34 cellular contexts compared by ENCODE assay signal in genomic region chr16:75660726-75661302, GRCh38. TPM values are rescaled to one million over a fixed set of nuclear protein-coding genes. Genes with fewer than 3 reads are reported as not detected.
A peak's percentile ranks its signal among the peaks of the same experiment; 100 is the strongest.
DNase-seq lines count a peak whose midpoint lies in the region; ATAC-seq, FAIRE-seq and TF ChIP-seq lines count a peak whose summit lies in the region.
"Had no signal": no experiment of that assay in that cellular context is flagged by ENCODE, and none has a peak within 500 bp of the region (broad histone marks: within the 10 kb centered on the region; RNA-seq: fewer than 3 reads in every experiment).

No MANE protein-coding gene starts in this region.

- no peaks in the 10 kb centered on the region for H3K9me2 ChIP-seq in SK-N-SH

- H3K36me3 ChIP-seq in endothelial cell of umbilical vein (ENCODE audit: control insufficient read depth in 2 of 2, extremely low read depth in 1 of 2, insufficient read depth in 2 of 2, low read length in 2 of 2) (peaks cover 13 to 15% of the 10 kb centered on the region in 2 experiments), SK-N-SH (replicated peaks in 1 of 2; ENCODE audit: control insufficient read depth in 1 of 2, insufficient read depth in 2 of 2, low read length in 1 of 2) (peaks cover 31 to 36% of the 10 kb centered on the region in 2 experiments)

- CTCF ChIA-PET in endothelial cell of umbilical vein (lab: Charles Lee), result no interaction called here
- CTCF ChIA-PET in SK-N-SH (lab: Yijun Ruan, JAX), result no interaction called here

- dilution Hi-C loops in endothelial cell of umbilical vein (cut with MboI; ENCODE audit: extremely low pct_ligation_motif_present, low sequenced_read_pairs), result no loop called here

- H3K4me2 ChIP-seq in endothelial cell of umbilical vein (ENCODE audit: insufficient read depth, low read length), result peak overlapping the region; percentile 31
- H3K4me2 ChIP-seq in SK-N-SH, result no peak overlapping the region
- H3K4me2 ChIP-seq: BLaER1, neural progenitor cell, PC-9 had no signal

- no peak for TF ChIP-seq EP300 in SK-N-SH (IDR thresholded peaks at IDR 0.05; ENCODE audit: borderline replicate concordance in 1 of 2, low read depth in 1 of 2, low read length in 1 of 2)

- H3K4me3 ChIP-seq in endothelial cell of umbilical vein (replicated peaks in 1 of 3; ENCODE audit: insufficient read depth in 1 of 3, low read depth in 1 of 3, low read length in 3 of 3) (no peak overlapping the region), SK-N-SH (ENCODE audit: low read depth in 2 of 2, low read length in 1 of 2) (no peak overlapping the region)
- H3K4me3 ChIP-seq: BLaER1, colonic mucosa, heart right ventricle, lower lobe of right lung, neural progenitor cell, pancreas, PC-9, tibial nerve had no signal

- 94% methylated on average over 3 of the region's 4 CpGs for WGBS in SK-N-SH (ENCODE audit: low lambda C conversion rate)

- H4K20me1 ChIP-seq in endothelial cell of umbilical vein (replicated peaks; ENCODE audit: control insufficient read depth, extremely low read depth, insufficient read depth, low read length), result peaks cover 3% of the 10 kb centered on the region
- no peaks in the 10 kb centered on the region for H4K20me1 ChIP-seq in SK-N-SH (ENCODE audit: insufficient read depth)

- H3K79me2 ChIP-seq in endothelial cell of umbilical vein (ENCODE audit: control insufficient read depth, insufficient read depth, low read length), result no peaks in the 10 kb centered on the region
- no peaks in the 10 kb centered on the region; the same call in none of the 2 replicates for H3K79me2 ChIP-seq in SK-N-SH (ENCODE audit: insufficient read depth)

- POLR2A ChIA-PET in endothelial cell of umbilical vein (lab: Charles Lee), result no interaction called here
- POLR2A ChIA-PET in SK-N-SH (lab: Yijun Ruan, JAX), result no interaction called here

- H3F3A ChIP-seq in SK-N-SH (replicated peaks; ENCODE audit: insufficient read depth), result peaks cover 4% of the 10 kb centered on the region

- no peaks in the 10 kb centered on the region for H3K9me1 ChIP-seq in endothelial cell of umbilical vein (replicated peaks; ENCODE audit: control insufficient read depth, extremely low read depth, insufficient read depth, low read length)

- TF ChIP-seq CTCF in endothelial cell of umbilical vein (IDR thresholded peaks at IDR 0.05; ENCODE audit: extremely low read depth in 1 of 2, insufficient read depth in 1 of 2, low read depth in 1 of 2, low read length in 2 of 2) (no peak), SK-N-SH (IDR thresholded peaks at IDR 0.05) (no peak)

- H3K27ac ChIP-seq in endothelial cell of umbilical vein (ENCODE audit: insufficient read depth, low read depth, low read length) (no peak overlapping the region), SK-N-SH (ENCODE audit: low read depth in 2 of 2, low read length in 1 of 2) (no peak overlapping the region)
- H3K27ac ChIP-seq: BLaER1, colonic mucosa, foreskin keratinocyte, lower lobe of right lung, neural progenitor cell, pancreas, PC-9, tibial nerve had no signal

- intact Hi-C loops in endothelial cell of umbilical vein (cut with micrococcal nuclease), result no loop called here

- DNase-seq in G401 (ENCODE audit: low spot score), result peak; percentile 50
- peak; percentile 8 for DNase-seq in SK-MEL-5 (ENCODE audit: low read depth, low spot score)
- peak; percentile 60 for DNase-seq in endothelial cell of umbilical vein (ENCODE audit: low read depth, low spot score)
- DNase-seq in pulmonary artery endothelial cell (ENCODE audit: low read depth, low spot score), result peak; percentile 27
- no peak for DNase-seq in SK-N-SH
- no peak for DNase-seq in activated CD4-positive, alpha-beta T cell treated with anti-CD3 and anti-CD28 coated beads for 48 hours
- DNase-seq: activated CD4-positive, CD25-positive, alpha-beta regulatory T cell treated with anti-CD3 and anti-CD28 coated beads, Interleukin-2, amount 50 U/mL, for 72 hours; activated CD8-positive, alpha-beta T cell treated with anti-CD3 and anti-CD28 coated beads for 36 hours; activated naive CD4-positive, alpha-beta T cell treated with anti-CD3 and anti-CD28 coated beads, Interleukin-2, amount 50 U/mL, for 16 hours; colonic mucosa; DMS79 treated with DMSO at 0.1 percent for 48 hours; foreskin keratinocyte; GF-D8; heart right ventricle; kidney; lower lobe of right lung; MV-4-11; NCI-H1436; NCI-H2081; NCI-H2227 treated with DMSO at 0.1 percent for 48 hours; NCI-H526 treated with DMSO at 0.1 percent for 48 hours; pancreas; PC-9; stimulated activated CD4-positive, alpha-beta T cell treated with anti-CD3 and anti-CD28 coated beads, Interleukin-1b, Interleukin-23, amount 100 ng/mL, for 48 hours; stimulated activated naive CD8-positive, alpha-beta T cell treated with anti-CD3 and anti-CD28 coated beads, Interleukin-15, amount 100 ng/mL, for 72 hours had no signal

- no peak for TF ChIP-seq RAD21 in SK-N-SH (IDR thresholded peaks at IDR 0.05; ENCODE audit: low read length)

- H3K9me3 ChIP-seq in endothelial cell of umbilical vein (replicated peaks; ENCODE audit: control insufficient read depth, insufficient read depth, low read length) (no peaks in the 10 kb centered on the region), SK-N-SH (no peaks in the 10 kb centered on the region)
- H3K9me3 ChIP-seq: colonic mucosa, heart right ventricle, lower lobe of right lung, pancreas, tibial nerve had no signal

- no peak for TF ChIP-seq POLR2A in endothelial cell of umbilical vein (IDR thresholded peaks at IDR 0.05; ENCODE audit: low read depth, low read length)

- H3K4me1 ChIP-seq in endothelial cell of umbilical vein (ENCODE audit: control insufficient read depth, extremely low read depth, insufficient read depth, low read length) (peaks cover 15% of the 10 kb centered on the region), SK-N-SH (ENCODE audit: control insufficient read depth in 1 of 2, insufficient read depth in 2 of 2, low read depth in 1 of 2, low read length in 1 of 2) (no peaks in the 10 kb centered on the region)
- H3K4me1 ChIP-seq: BLaER1, colonic mucosa, foreskin keratinocyte, neural progenitor cell, pancreas had no signal

- no peaks in the 10 kb centered on the region for H3K27me3 ChIP-seq in endothelial cell of umbilical vein (ENCODE audit: control insufficient read depth in 2 of 2, insufficient read depth in 2 of 2, low read length in 2 of 2)
- no peaks in the 10 kb centered on the region for H3K27me3 ChIP-seq in SK-N-SH (ENCODE audit: insufficient read depth)
- H3K27me3 ChIP-seq: BLaER1, colonic mucosa, foreskin keratinocyte, heart right ventricle, neural progenitor cell, pancreas, tibial nerve had no signal

- H3K9ac ChIP-seq in endothelial cell of umbilical vein (replicated peaks; ENCODE audit: extremely low read depth, insufficient read depth, low read length) (no peak overlapping the region), SK-N-SH (no peak overlapping the region)
- H3K9ac ChIP-seq: BLaER1, neural progenitor cell had no signal

- no peak for ATAC-seq in HG03460 (IDR thresholded peaks at IDR 0.05; ENCODE audit: unreplicated experiment)
- ATAC-seq: activated CD8-positive, alpha-beta T cell treated with anti-CD3 and anti-CD28 coated beads for 36 hours; esophagus mucosa; foreskin keratinocyte; HCT116; lower lobe of right lung; pancreas; stimulated activated naive CD8-positive, alpha-beta T cell treated with anti-CD3 and anti-CD28 coated beads, Interleukin-15, amount 100 ng/mL, for 72 hours had no signal

- BruUV-seq in endothelial cell of umbilical vein (replicated peaks; lab: Mats Ljungman, UMichigan), result no TSS peak

- in situ Hi-C loops in G401 (cut with HindIII; ENCODE audit: low sequenced_read_pairs) (no loop called here), SK-MEL-5 (cut with HindIII; ENCODE audit: low pct_unique_long_range_greater_than_20kb, low sequenced_read_pairs) (no loop called here)

- H2AFZ ChIP-seq in endothelial cell of umbilical vein (ENCODE audit: low read depth, low read length), result no peak overlapping the region
- H2AFZ ChIP-seq in SK-N-SH (ENCODE audit: low read depth), result no peak overlapping the region
- H2AFZ ChIP-seq: neural progenitor cell, PC-9 had no signal

- peak; percentile 73 for FAIRE-seq in endothelial cell of umbilical vein (lab: Jason Lieb, UNC)
- FAIRE-seq: kidney, pancreas had no signal

RNA-seq across cellular contexts. Expression of gene TERF2IP, which starts 13.2 kb away (rescaled TPM):
- total RNA-seq in G401 (2014; rRNA removed; shearing (Covaris generic)), result 23.8 and 34.3 TPM in 2 replicates
- total RNA-seq in SK-MEL-5 (2014; rRNA removed; shearing (Covaris generic)), result 36.3 and 41.9 TPM in 2 replicates
- polyA plus RNA-seq in SK-MEL-5 (2015; cell fraction: cytosol; rRNA removed), result 53.3 and 69.3 TPM in 2 replicates
- polyA plus RNA-seq in SK-MEL-5 (2015; cell fraction: nucleus; rRNA removed), result 24.1 and 25.7 TPM in 2 replicates
- 40.7 and 41.5 TPM in 2 replicates for total RNA-seq in endothelial cell of umbilical vein
- polyA plus RNA-seq in endothelial cell of umbilical vein, result 17.3 and 19.0 TPM in 2 replicates
- 23.6 and 25.3 TPM in 2 replicates for polyA plus RNA-seq in endothelial cell of umbilical vein (2011; cell fraction: cytosol; rRNA removed)
- 15.0 and 22.1 TPM in 2 replicates for polyA plus RNA-seq in endothelial cell of umbilical vein (2011; cell fraction: nucleus; rRNA removed)
- 48.8 and 49.3 TPM in 2 replicates for polyA plus RNA-seq in endothelial cell of umbilical vein (2012)
- polyA minus RNA-seq in endothelial cell of umbilical vein, result 8.0 and 9.7 TPM in 2 replicates
- polyA minus RNA-seq in endothelial cell of umbilical vein (2011; cell fraction: cytosol; rRNA and poly(A)+ RNA removed), result 11.8 TPM
- polyA minus RNA-seq in endothelial cell of umbilical vein (2011; cell fraction: nucleus; rRNA and poly(A)+ RNA removed), result 11.5 and 11.9 TPM in 2 replicates
- 39.0 and 49.8 TPM in 2 replicates for total RNA-seq in pulmonary artery endothelial cell
- polyA plus RNA-seq in SK-N-SH (2012; rRNA removed), result 31.6 and 32.0 TPM in 2 replicates
- polyA plus RNA-seq in SK-N-SH (2012; cell fraction: cytosol; rRNA removed), result 40.2 and 50.7 TPM in 2 replicates
- polyA plus RNA-seq in SK-N-SH (2012; cell fraction: nucleus; rRNA removed), result 27.5 and 28.8 TPM in 2 replicates

RNA-seq across cellular contexts. Expression of gene KARS1, which starts 13.3 kb away (rescaled TPM):
- 266 and 292 TPM in 2 replicates for total RNA-seq in G401 (2014; rRNA removed; shearing (Covaris generic))
- total RNA-seq in SK-MEL-5 (2014; rRNA removed; shearing (Covaris generic)), result 230 and 243 TPM in 2 replicates
- 152 and 155 TPM in 2 replicates for polyA plus RNA-seq in SK-MEL-5 (2015; cell fraction: cytosol; rRNA removed)
- 45.3 and 62.1 TPM in 2 replicates for polyA plus RNA-seq in SK-MEL-5 (2015; cell fraction: nucleus; rRNA removed)
- total RNA-seq in endothelial cell of umbilical vein, result 137 and 146 TPM in 2 replicates
- polyA plus RNA-seq in endothelial cell of umbilical vein, result 70.4 and 83.3 TPM in 2 replicates
- 124 and 136 TPM in 2 replicates for polyA plus RNA-seq in endothelial cell of umbilical vein (2011; cell fraction: cytosol; rRNA removed)
- 97.3 and 108 TPM in 2 replicates for polyA plus RNA-seq in endothelial cell of umbilical vein (2011; cell fraction: nucleus; rRNA removed)
- 149 and 166 TPM in 2 replicates for polyA plus RNA-seq in endothelial cell of umbilical vein (2012)
- polyA minus RNA-seq in endothelial cell of umbilical vein, result 103 and 105 TPM in 2 replicates
- polyA minus RNA-seq in endothelial cell of umbilical vein (2011; cell fraction: cytosol; rRNA and poly(A)+ RNA removed), result 74.8 TPM
- 42.7 and 67.9 TPM in 2 replicates for polyA minus RNA-seq in endothelial cell of umbilical vein (2011; cell fraction: nucleus; rRNA and poly(A)+ RNA removed)
- 213 and 222 TPM in 2 replicates for total RNA-seq in pulmonary artery endothelial cell
- polyA plus RNA-seq in SK-N-SH (2012; rRNA removed), result 134 and 148 TPM in 2 replicates
- polyA plus RNA-seq in SK-N-SH (2012; cell fraction: cytosol; rRNA removed), result 150 and 159 TPM in 2 replicates
- 78.1 and 119 TPM in 2 replicates for polyA plus RNA-seq in SK-N-SH (2012; cell fraction: nucleus; rRNA removed)

RNA-seq across cellular contexts. Expression of gene CPHXL2, which starts 16.0 kb away (rescaled TPM):
- total RNA-seq in G401 (2014; rRNA removed; shearing (Covaris generic)), result not detected in 2 replicates
- not detected in 2 replicates for total RNA-seq in SK-MEL-5 (2014; rRNA removed; shearing (Covaris generic))
- polyA plus RNA-seq in SK-MEL-5 (2015; cell fraction: cytosol; rRNA removed), result not detected in 2 replicates
- polyA plus RNA-seq in SK-MEL-5 (2015; cell fraction: nucleus; rRNA removed), result not detected in 2 replicates
- total RNA-seq in endothelial cell of umbilical vein (not detected in 2 replicates), pulmonary artery endothelial cell (not detected in 2 replicates)
- polyA plus RNA-seq in endothelial cell of umbilical vein (not detected in 2 replicates), SK-N-SH (2012; rRNA removed) (not detected in 2 replicates)
- polyA plus RNA-seq in endothelial cell of umbilical vein (2011; cell fraction: cytosol; rRNA removed), result not detected in 2 replicates
- not detected in 2 replicates for polyA plus RNA-seq in endothelial cell of umbilical vein (2011; cell fraction: nucleus; rRNA removed)
- not detected in 2 replicates for polyA plus RNA-seq in endothelial cell of umbilical vein (2012)
- not detected in 2 replicates for polyA minus RNA-seq in endothelial cell of umbilical vein
- polyA minus RNA-seq in endothelial cell of umbilical vein (2011; cell fraction: cytosol; rRNA and poly(A)+ RNA removed), result not detected
- not detected in 2 replicates for polyA minus RNA-seq in endothelial cell of umbilical vein (2011; cell fraction: nucleus; rRNA and poly(A)+ RNA removed)
- not detected in 2 replicates for polyA plus RNA-seq in SK-N-SH (2012; cell fraction: cytosol; rRNA removed)
- not detected in 2 replicates for polyA plus RNA-seq in SK-N-SH (2012; cell fraction: nucleus; rRNA removed)
- total RNA-seq: activated CD8-positive, alpha-beta T cell treated with anti-CD3 and anti-CD28 coated beads for 36 hours; activated T-helper 2 cell treated with anti-CD3 and anti-CD28 coated beads, Interferon-gamma antibody, Interleukin-2, Interleukin-4, amounts not matched to agents 10 μg/mL and 5 μg/mL and 100 μg/mL, durations not matched to agents 14 hours and 24 hours and 36 hours; colonic mucosa; esophagus mucosa; foreskin keratinocyte; heart right ventricle; kidney; lower lobe of right lung; mucosa of gallbladder; pancreas; PC-9; T-helper 2 cell treated with Interferon-gamma antibody and Interleukin-4, amounts not matched to agents 100 ng/mL and 5 ng/mL, for 36 hours; tibial nerve had no signal
- polyA plus RNA-seq: foreskin keratinocyte, heart right ventricle, pancreas had no signal

RNA-seq across cellular contexts. Expression of gene ADAT1, which starts 37.7 kb away (rescaled TPM):
- 24.2 and 25.1 TPM in 2 replicates for total RNA-seq in G401 (2014; rRNA removed; shearing (Covaris generic))
- 56.3 and 78.9 TPM in 2 replicates for total RNA-seq in SK-MEL-5 (2014; rRNA removed; shearing (Covaris generic))
- polyA plus RNA-seq in SK-MEL-5 (2015; cell fraction: cytosol; rRNA removed), result 50.8 and 76.2 TPM in 2 replicates
- 117 TPM in 2 replicates for polyA plus RNA-seq in SK-MEL-5 (2015; cell fraction: nucleus; rRNA removed)
- total RNA-seq in endothelial cell of umbilical vein (56.6 and 57.9 TPM in 2 replicates), pulmonary artery endothelial cell (55.0 and 59.7 TPM in 2 replicates)
- polyA plus RNA-seq in endothelial cell of umbilical vein (27.2 and 33.2 TPM in 2 replicates), SK-N-SH (2012; rRNA removed) (51.1 and 67.7 TPM in 2 replicates)
- 30.7 and 33.5 TPM in 2 replicates for polyA plus RNA-seq in endothelial cell of umbilical vein (2011; cell fraction: cytosol; rRNA removed)
- 44.5 and 47.6 TPM in 2 replicates for polyA plus RNA-seq in endothelial cell of umbilical vein (2011; cell fraction: nucleus; rRNA removed)
- 37.1 and 46.7 TPM in 2 replicates for polyA plus RNA-seq in endothelial cell of umbilical vein (2012)
- polyA minus RNA-seq in endothelial cell of umbilical vein, result 40.2 and 49.1 TPM in 2 replicates
- polyA minus RNA-seq in endothelial cell of umbilical vein (2011; cell fraction: cytosol; rRNA and poly(A)+ RNA removed), result 29.3 TPM
- 35.5 and 40.9 TPM in 2 replicates for polyA minus RNA-seq in endothelial cell of umbilical vein (2011; cell fraction: nucleus; rRNA and poly(A)+ RNA removed)
- polyA plus RNA-seq in SK-N-SH (2012; cell fraction: cytosol; rRNA removed), result 54.2 and 59.4 TPM in 2 replicates
- 121 and 134 TPM in 2 replicates for polyA plus RNA-seq in SK-N-SH (2012; cell fraction: nucleus; rRNA removed)

RNA-seq across cellular contexts. Expression of gene DUXB, which starts 40.4 kb away (rescaled TPM):
- total RNA-seq in G401 (2014; rRNA removed; shearing (Covaris generic)), result not detected in 2 replicates
- not detected in 2 replicates for total RNA-seq in SK-MEL-5 (2014; rRNA removed; shearing (Covaris generic))
- polyA plus RNA-seq in SK-MEL-5 (2015; cell fraction: cytosol; rRNA removed), result not detected in 2 replicates
- not detected in 2 replicates for polyA plus RNA-seq in SK-MEL-5 (2015; cell fraction: nucleus; rRNA removed)
- total RNA-seq in endothelial cell of umbilical vein (not detected in 2 replicates), pulmonary artery endothelial cell (not detected in 2 replicates)
- polyA plus RNA-seq in endothelial cell of umbilical vein (not detected in 2 replicates), SK-N-SH (2012; rRNA removed) (not detected in 2 replicates)
- polyA plus RNA-seq in endothelial cell of umbilical vein (2011; cell fraction: cytosol; rRNA removed), result not detected in 2 replicates
- polyA plus RNA-seq in endothelial cell of umbilical vein (2011; cell fraction: nucleus; rRNA removed), result not detected in 2 replicates
- polyA plus RNA-seq in endothelial cell of umbilical vein (2012), result not detected in 2 replicates
- not detected in 2 replicates for polyA minus RNA-seq in endothelial cell of umbilical vein
- polyA minus RNA-seq in endothelial cell of umbilical vein (2011; cell fraction: cytosol; rRNA and poly(A)+ RNA removed), result not detected
- not detected in 2 replicates for polyA minus RNA-seq in endothelial cell of umbilical vein (2011; cell fraction: nucleus; rRNA and poly(A)+ RNA removed)
- polyA plus RNA-seq in SK-N-SH (2012; cell fraction: cytosol; rRNA removed), result not detected in 2 replicates
- not detected in 2 replicates for polyA plus RNA-seq in SK-N-SH (2012; cell fraction: nucleus; rRNA removed)
- total RNA-seq: activated CD8-positive, alpha-beta T cell treated with anti-CD3 and anti-CD28 coated beads for 36 hours; activated T-helper 2 cell treated with anti-CD3 and anti-CD28 coated beads, Interferon-gamma antibody, Interleukin-2, Interleukin-4, amounts not matched to agents 10 μg/mL and 5 μg/mL and 100 μg/mL, durations not matched to agents 14 hours and 24 hours and 36 hours; colonic mucosa; esophagus mucosa; foreskin keratinocyte; heart right ventricle; kidney; lower lobe of right lung; mucosa of gallbladder; pancreas; PC-9; T-helper 2 cell treated with Interferon-gamma antibody and Interleukin-4, amounts not matched to agents 100 ng/mL and 5 ng/mL, for 36 hours; tibial nerve had no signal
- polyA plus RNA-seq: foreskin keratinocyte, heart right ventricle, pancreas had no signal

Comparison
In these comparisons a context has a peak if more than half of its experiments do, and no peak if none do; other contexts are left out.
1. DNase-seq: peak in G401 (single experiment), SK-MEL-5 (single experiment), endothelial cell of umbilical vein (single experiment) and pulmonary artery endothelial cell (single experiment); none in SK-N-SH (single experiment) and activated CD4-positive, alpha-beta T cell treated with anti-CD3 and anti-CD28 coated beads for 48 hours (single experiment).